ENCODE assay signal across 8 cellular contexts in the genomic region with DNA sequence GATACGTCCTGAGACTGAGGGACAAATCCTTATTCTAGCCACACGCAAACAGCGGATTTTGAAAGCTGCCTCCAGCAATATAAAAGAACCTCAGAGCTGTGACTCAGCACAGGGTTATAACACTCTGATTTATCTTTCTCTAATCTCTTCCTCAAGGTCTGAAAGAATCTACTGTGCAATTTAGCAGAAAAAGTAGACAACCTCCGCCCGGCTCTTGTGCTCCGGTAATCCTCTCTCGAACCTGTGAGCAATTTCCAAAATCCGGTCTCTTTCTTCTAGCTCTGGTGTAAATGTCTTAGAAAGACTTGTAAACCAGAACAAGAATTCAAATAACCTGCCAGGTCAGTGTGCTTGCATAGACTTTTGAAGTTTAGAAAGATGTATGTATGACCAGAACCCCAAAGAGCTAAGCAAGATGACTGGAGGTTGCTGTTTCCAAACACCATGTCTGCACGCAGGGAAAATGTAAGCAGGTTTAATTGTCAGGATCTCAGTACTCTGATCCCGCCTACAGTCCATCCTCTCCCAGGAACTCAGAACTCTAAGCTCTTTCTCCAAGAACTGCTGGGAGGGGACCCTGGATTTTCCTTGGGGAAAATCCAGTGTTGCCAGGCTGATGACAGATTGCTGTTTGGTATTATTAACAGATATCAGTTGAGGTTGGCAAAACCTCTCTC.
DNase-seq lines count a peak whose midpoint lies in the region; ATAC-seq and TF ChIP-seq lines count a peak whose summit lies in the region.

No MANE protein-coding gene starts in this region.

- TF ChIP-seq POLR2A in body of pancreas (IDR thresholded peaks at IDR 0.05) = no peak

- intact Hi-C loops in body of pancreas (cut with DNase I) = no loop called here

- WGBS in body of pancreas, 2 donors = 31 to 32% methylated on average over 10 of the region's 10 CpGs

- ATAC-seq in body of pancreas = peak; percentile 31
- no peak for ATAC-seq in HG03571 (IDR thresholded peaks at IDR 0.05; ENCODE audit: unreplicated experiment)

- H3K4me3 ChIP-seq in MG63 (peak overlapping the region; percentile 18), body of pancreas (no peak overlapping the region)

- TF ChIP-seq CTCF in body of pancreas (IDR thresholded peaks at IDR 0.05) (no peak), GM20000 (IDR thresholded peaks at IDR 0.05; ENCODE audit: extremely low read depth, missing control alignments) (no peak)

- no peaks in the 10 kb centered on the region for H3K27me3 ChIP-seq in MG63
- no peaks in the 10 kb centered on the region for H3K27me3 ChIP-seq in body of pancreas

- H3K4me1 ChIP-seq in body of pancreas = peaks cover 35% of the 10 kb centered on the region

- DNase-seq in COLO829 (ENCODE audit: low spot score) (peak; percentile 61), MG63 (peak; percentile 12), body of pancreas (no peak), lung microvascular endothelial cell (ENCODE audit: low read depth in 2 of 2) (peak; percentile 2 to 85), globus pallidus (ENCODE audit: low spot score) (no peak), GM20000 (ENCODE audit: low spot score) (no peak), NCI-H1436 (lab: John Stamatoyannopoulos, UW) (no peak)

- no peaks in the 10 kb centered on the region for H3K36me3 ChIP-seq in MG63
- no peaks in the 10 kb centered on the region for H3K36me3 ChIP-seq in body of pancreas (replicated peaks in 1 of 2; ENCODE audit: insufficient read depth in 1 of 2, low read depth in 2 of 2)

- no peaks in the 10 kb centered on the region for H3K9me3 ChIP-seq in MG63
- no peaks in the 10 kb centered on the region for H3K9me3 ChIP-seq in body of pancreas

- H3K27ac ChIP-seq in body of pancreas = peak overlapping the region; percentile 53 to 83 (median 74)

Comparison
In these comparisons a context has a peak if more than half of its experiments do, and no peak if none do; other contexts are left out.
1. DNase-seq: peak in COLO829 (single experiment), MG63 (single experiment) and lung microvascular endothelial cell (2 of 2); none in body of pancreas (0 of 4), globus pallidus (single experiment), GM20000 (single experiment) and NCI-H1436 (single experiment).